In the genomic region with DNA sequence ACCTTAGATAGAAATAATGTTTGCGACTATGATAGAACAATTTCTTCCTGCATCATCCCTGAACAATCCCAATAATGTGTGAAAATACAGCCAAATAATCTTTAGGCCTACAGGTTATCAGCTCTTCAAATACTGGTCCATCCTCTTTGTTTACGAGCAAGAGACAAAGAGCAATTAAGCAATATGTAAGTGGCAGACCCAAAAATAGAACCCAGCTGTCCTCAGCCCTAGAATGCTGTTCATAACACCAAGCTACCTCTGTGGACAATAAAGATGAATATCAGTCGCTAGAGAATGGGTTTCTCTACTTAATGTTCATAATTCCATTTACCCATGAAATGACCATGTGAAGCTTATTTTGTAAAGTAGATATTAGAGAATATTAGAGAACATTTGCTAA, we compare ENCODE assay signal across 29 cellular contexts.
"Had no signal": no experiment of that assay in that cellular context is flagged by ENCODE, and none has a peak within 500 bp of the region (broad histone marks: within the 10 kb centered on the region; RNA-seq: fewer than 3 reads in every experiment).

No MANE protein-coding gene starts in this region.

- H3K36me3 ChIP-seq: adrenal gland, ascending aorta, cardiac muscle cell, colonic mucosa, pancreas, thoracic aorta, WERI-Rb-1 had no signal

- DNase-seq: activated CD4-positive, alpha-beta memory T cell treated with anti-CD3 and anti-CD28 coated beads for 36 hours; activated CD4-positive, alpha-beta T cell treated with anti-CD3 and anti-CD28 coated beads for 48 hours; activated CD8-positive, alpha-beta memory T cell treated with anti-CD3 and anti-CD28 coated beads, Interleukin-2, amount 50 U/mL, for 4 hours; activated effector memory CD4-positive, alpha-beta T cell treated with anti-CD3 and anti-CD28 coated beads, Interleukin-2, amount 50 U/mL, for 16 hours; activated naive CD4-positive, alpha-beta T cell treated with anti-CD3 and anti-CD28 coated beads for 36 hours; activated naive CD8-positive, alpha-beta T cell treated with anti-CD3 and anti-CD28 coated beads for 36 hours; activated T-cell treated with anti-CD3 and anti-CD28 coated beads, Interleukin-2, amount 50 U/mL, for 1 hour; adrenal gland; cerebellar nuclear complex; colonic mucosa; effector CD8-positive, alpha-beta T cell; head of caudate nucleus; hippocampal formation; left cardiac atrium; left ventricle myocardium superior; naive thymus-derived CD4-positive, alpha-beta T cell; pancreas; right cardiac atrium; stimulated activated CD4-positive, alpha-beta T cell treated with anti-CD3 and anti-CD28 coated beads, Interleukin-12 subunit alpha, Interleukin-12 subunit beta, amount 100 ng/mL, for 4 hours; stimulated activated CD4-positive, alpha-beta T cell treated with anti-CD3 and anti-CD28 coated beads, Interleukin-4, amount 100 ng/mL, for 1 hour; T-helper 9 cell; WERI-Rb-1 had no signal

- H3K27me3 ChIP-seq: adrenal gland, ascending aorta, colonic mucosa, pancreas had no signal

- H3K4me1 ChIP-seq: adrenal gland, ascending aorta, colonic mucosa, pancreas had no signal

- ATAC-seq: activated CD4-positive, CD25-positive, alpha-beta regulatory T cell treated with anti-CD3 and anti-CD28 coated beads, Interleukin-2, amount 50 U/mL, for 24 hours; left cardiac atrium; left ventricle myocardium superior; naive thymus-derived CD4-positive, alpha-beta T cell; pancreas; right cardiac atrium; stimulated activated effector memory CD8-positive, alpha-beta T cell treated with anti-CD3 and anti-CD28 coated beads, Interleukin-12 subunit alpha, Interleukin-12 subunit beta, amount 100 ng/mL, for 72 hours had no signal

- H3K27ac ChIP-seq: adrenal gland, ascending aorta, cardiac muscle cell, colonic mucosa, epithelial cell of prostate, pancreas, skin epidermis, thoracic aorta, WERI-Rb-1 had no signal

- H3K4me3 ChIP-seq: adrenal gland, ascending aorta, cardiac muscle cell, colonic mucosa, pancreas, skin epidermis, thoracic aorta had no signal

- H3K9me3 ChIP-seq: adrenal gland, ascending aorta, colonic mucosa, pancreas, thoracic aorta had no signal
